19 cellular contexts compared by ENCODE assay signal in the genomic region with DNA sequence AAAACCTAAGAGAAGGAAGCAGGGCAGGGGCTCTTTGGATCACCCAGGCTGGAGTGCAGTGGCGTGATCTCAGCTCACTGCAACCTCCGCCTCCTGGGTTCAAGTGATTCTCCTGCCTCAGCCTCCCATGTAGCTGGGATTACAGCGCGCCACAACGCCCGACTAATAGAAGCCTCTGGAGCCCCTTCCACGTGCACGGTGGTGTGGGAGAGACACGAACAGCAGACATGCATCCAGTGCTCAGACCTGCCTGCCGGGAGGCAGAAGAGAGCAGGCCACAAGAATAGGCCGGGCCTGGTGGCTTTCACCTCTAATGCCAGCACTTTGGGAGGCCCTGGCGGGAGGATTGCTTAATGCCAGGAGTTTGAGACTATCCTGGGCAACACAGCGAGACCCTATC.
A peak's percentile ranks its signal among the peaks of the same experiment; 100 is the strongest.
DNase-seq lines count a peak whose midpoint lies in the region; ATAC-seq and TF ChIP-seq lines count a peak whose summit lies in the region.
"Had no signal": no experiment of that assay in that cellular context is flagged by ENCODE, and none has a peak within 500 bp of the region (broad histone marks: within the 10 kb centered on the region; RNA-seq: fewer than 3 reads in every experiment).

No MANE protein-coding gene starts in this region.

- H3K4me3 Mint-ChIP-seq in Caco-2 (ENCODE audit: unreplicated experiment) = no peak overlapping the region

- H3K9me3 ChIP-seq in left ventricle myocardium inferior (replicated peaks) (no peaks in the 10 kb centered on the region), fibroblast of lung (ENCODE audit: control insufficient read depth, insufficient read depth, low read depth, low read length) (no peaks in the 10 kb centered on the region), smooth muscle cell (replicated peaks; ENCODE audit: low read depth) (no peaks in the 10 kb centered on the region), Caco-2 (no peaks in the 10 kb centered on the region)
- H3K9me3 ChIP-seq: A549 had no signal

- H3K4me1 ChIP-seq in left ventricle myocardium inferior (peaks cover 79% of the 10 kb centered on the region), fibroblast of lung (ENCODE audit: control insufficient read depth, extremely low read depth, insufficient read depth, low read length) (peaks cover 21% of the 10 kb centered on the region), rectal smooth muscle tissue (ENCODE audit: control insufficient read depth, insufficient read depth, low read length) (peaks cover 32% of the 10 kb centered on the region), foreskin keratinocyte (peaks cover 5% of the 10 kb centered on the region), smooth muscle cell (ENCODE audit: low read depth) (peaks cover 4% of the 10 kb centered on the region), Caco-2 (peaks cover 17% of the 10 kb centered on the region)

- no peaks in the 10 kb centered on the region for H3K27me3 ChIP-seq in left ventricle myocardium inferior (ENCODE audit: low read depth)
- no peaks in the 10 kb centered on the region for H3K27me3 ChIP-seq in fibroblast of lung (ENCODE audit: control insufficient read depth, insufficient read depth, low read length)
- no peaks in the 10 kb centered on the region for H3K27me3 ChIP-seq in rectal smooth muscle tissue (ENCODE audit: control insufficient read depth, insufficient read depth, low read length)
- H3K27me3 ChIP-seq in foreskin keratinocyte = no peaks in the 10 kb centered on the region
- no peaks in the 10 kb centered on the region for H3K27me3 ChIP-seq in smooth muscle cell (ENCODE audit: low read depth)
- H3K27me3 ChIP-seq in Caco-2 (replicated peaks; ENCODE audit: control insufficient read depth, insufficient read depth, low read length) = no peaks in the 10 kb centered on the region

- H3K4me2 ChIP-seq in fibroblast of lung (ENCODE audit: extremely low read depth, insufficient read depth, low read length) (no peak overlapping the region), smooth muscle cell (no peak overlapping the region)
- H3K4me2 ChIP-seq: A549 had no signal

- H3K79me2 ChIP-seq in fibroblast of lung (ENCODE audit: control insufficient read depth, insufficient read depth, low read length) (peaks cover 14% of the 10 kb centered on the region), smooth muscle cell (ENCODE audit: low read depth) (no peaks in the 10 kb centered on the region)

- no peak for ATAC-seq in left ventricle myocardium superior
- ATAC-seq in foreskin keratinocyte = no peak
- ATAC-seq: A549, PC-3 had no signal

- H3F3A ChIP-seq in smooth muscle cell (ENCODE audit: low read depth) = no peaks in the 10 kb centered on the region

- H3K27ac ChIP-seq in left ventricle myocardium inferior (replicated peaks) (peak overlapping the region; percentile 92), fibroblast of lung (ENCODE audit: insufficient read depth, low read length) (peak overlapping the region; percentile 55), rectal smooth muscle tissue (ENCODE audit: low read depth, low read length) (peak overlapping the region; percentile 43), foreskin keratinocyte (no peak overlapping the region), smooth muscle cell (ENCODE audit: low read depth) (no peak overlapping the region)
- H3K27ac ChIP-seq: A549, GM23248, RWPE1 had no signal

- H3K36me3 ChIP-seq in left ventricle myocardium inferior = peaks cover 21% of the 10 kb centered on the region
- peaks cover 16% of the 10 kb centered on the region for H3K36me3 ChIP-seq in fibroblast of lung (ENCODE audit: control insufficient read depth, insufficient read depth, low read length)
- H3K36me3 ChIP-seq in rectal smooth muscle tissue (ENCODE audit: control insufficient read depth, insufficient read depth, low read length) = peaks cover 6% of the 10 kb centered on the region
- no peaks in the 10 kb centered on the region for H3K36me3 ChIP-seq in smooth muscle cell (ENCODE audit: low read depth)
- H3K36me3 ChIP-seq in Caco-2 (ENCODE audit: control insufficient read depth, insufficient read depth, low read length) = peaks cover 7% of the 10 kb centered on the region; the same call in 1 of the 2 replicates

- H3K4me3 ChIP-seq in left ventricle myocardium inferior (no peak overlapping the region), fibroblast of lung (replicated peaks in 1 of 4; ENCODE audit: control extremely low read depth in 1 of 4, insufficient read depth in 1 of 4, low read depth in 3 of 4, low read length in 4 of 4) (no peak overlapping the region), rectal smooth muscle tissue (ENCODE audit: low read length) (no peak overlapping the region), smooth muscle cell (no peak overlapping the region), Caco-2 (ENCODE audit: low read depth, low read length) (no peak overlapping the region)
- H3K4me3 ChIP-seq: A549, GM23248 had no signal

- H4K20me1 ChIP-seq in fibroblast of lung (ENCODE audit: control insufficient read depth, extremely low read depth, insufficient read depth, low read length) (no peaks in the 10 kb centered on the region), smooth muscle cell (ENCODE audit: low read depth) (no peaks in the 10 kb centered on the region)

- POLR2A ChIA-PET in Caco-2 (lab: Charles Lee) = no interaction called here

- H3K27ac Mint-ChIP-seq in Caco-2 (ENCODE audit: unreplicated experiment) = no peak overlapping the region

- H3K27me3 Mint-ChIP-seq in Caco-2 (ENCODE audit: insufficient read depth, unreplicated experiment) = no peaks in the 10 kb centered on the region

- intact Hi-C loops in left ventricle myocardium inferior (cut with micrococcal nuclease) (no loop called here), left ventricle myocardium superior (cut with micrococcal nuclease) (no loop called here), Caco-2 (cut with micrococcal nuclease; ENCODE audit: unreplicated experiment) (no loop called here)

- peaks cover 15% of the 10 kb centered on the region for H3K4me1 Mint-ChIP-seq in Caco-2 (ENCODE audit: low read depth, unreplicated experiment)

- H3K9ac ChIP-seq in fibroblast of lung (ENCODE audit: insufficient read depth, low read length) (no peak overlapping the region), rectal smooth muscle tissue (ENCODE audit: low read length) (no peak overlapping the region), smooth muscle cell (ENCODE audit: low read depth) (no peak overlapping the region)
- H3K9ac ChIP-seq: GM23248 had no signal

- H3K9me3 Mint-ChIP-seq in Caco-2 (ENCODE audit: unreplicated experiment) = no peaks in the 10 kb centered on the region

- WGBS in smooth muscle cell (ENCODE audit: low lambda C conversion rate) = 95% methylated on average over 13 of the region's 13 CpGs

- H2AFZ ChIP-seq in fibroblast of lung (ENCODE audit: low read length) (no peak overlapping the region), smooth muscle cell (ENCODE audit: low read depth) (no peak overlapping the region)
- H2AFZ ChIP-seq: GM23248 had no signal

- peaks cover 64% of the 10 kb centered on the region for H3K36me3 Mint-ChIP-seq in Caco-2 (ENCODE audit: insufficient read depth, unreplicated experiment)

- CTCF ChIA-PET in Caco-2 (lab: Charles Lee) = no interaction called here

- TF ChIP-seq CTCF in left ventricle myocardium inferior (IDR thresholded peaks at IDR 0.05; ENCODE audit: borderline replicate concordance) = no peak
- no peak for TF ChIP-seq CTCF in fibroblast of lung (conservative IDR thresholded peaks at IDR 0.05 in 1 of 2, IDR thresholded peaks at IDR 0.05 in 1 of 2; ENCODE audit: low read depth in 1 of 2, low read length in 2 of 2)
- TF ChIP-seq CTCF in foreskin keratinocyte (conservative IDR thresholded peaks at IDR 0.05) = no peak
- no peak for TF ChIP-seq CTCF in smooth muscle cell (IDR thresholded peaks at IDR 0.05; ENCODE audit: borderline replicate concordance, insufficient read depth, poor library complexity, severe bottlenecking)
- TF ChIP-seq CTCF in Caco-2 (IDR thresholded peaks at IDR 0.05; ENCODE audit: insufficient read depth in 1 of 2, low read depth in 1 of 2, low read length in 1 of 2, severe bottlenecking in 1 of 2, unreplicated experiment in 1 of 2) = no peak

- no TSS peak for BruUV-seq in Caco-2 (replicated peaks; lab: Mats Ljungman, UMichigan)

- DNase-seq in left ventricle myocardium inferior (no peak), left ventricle myocardium superior (no peak), fibroblast of lung (ENCODE audit: low read depth in 2 of 2) (no peak), foreskin keratinocyte (no peak), cerebellum (ENCODE audit: low spot score) (no peak), smooth muscle cell (lab: John Stamatoyannopoulos, UW; ENCODE audit: unreplicated experiment) (no peak), Caco-2 (no peak)
- DNase-seq: C1 segment of cervical spinal cord; DMS 273 treated with DMSO at 0.1 percent for 48 hours; GDM1; NCI-H1105 treated with DMSO at 0.1 percent for 48 hours; NCI-H1694 treated with DMSO at 0.1 percent for 48 hours; NCI-H446; NK-92 treated with Interleukin-12 subunit alpha and Interleukin-12 subunit beta, amount 100 ng/mL, for 24 hours; PC-3 had no signal

Comparison
In these comparisons a context has a peak if more than half of its experiments do, and no peak if none do; other contexts are left out.
1. H3K27ac ChIP-seq: peak in left ventricle myocardium inferior (single experiment), fibroblast of lung (single experiment) and rectal smooth muscle tissue (single experiment); none in foreskin keratinocyte (single experiment) and smooth muscle cell (single experiment).